ENCODE assay signal across 21 cellular contexts in the genomic region with DNA sequence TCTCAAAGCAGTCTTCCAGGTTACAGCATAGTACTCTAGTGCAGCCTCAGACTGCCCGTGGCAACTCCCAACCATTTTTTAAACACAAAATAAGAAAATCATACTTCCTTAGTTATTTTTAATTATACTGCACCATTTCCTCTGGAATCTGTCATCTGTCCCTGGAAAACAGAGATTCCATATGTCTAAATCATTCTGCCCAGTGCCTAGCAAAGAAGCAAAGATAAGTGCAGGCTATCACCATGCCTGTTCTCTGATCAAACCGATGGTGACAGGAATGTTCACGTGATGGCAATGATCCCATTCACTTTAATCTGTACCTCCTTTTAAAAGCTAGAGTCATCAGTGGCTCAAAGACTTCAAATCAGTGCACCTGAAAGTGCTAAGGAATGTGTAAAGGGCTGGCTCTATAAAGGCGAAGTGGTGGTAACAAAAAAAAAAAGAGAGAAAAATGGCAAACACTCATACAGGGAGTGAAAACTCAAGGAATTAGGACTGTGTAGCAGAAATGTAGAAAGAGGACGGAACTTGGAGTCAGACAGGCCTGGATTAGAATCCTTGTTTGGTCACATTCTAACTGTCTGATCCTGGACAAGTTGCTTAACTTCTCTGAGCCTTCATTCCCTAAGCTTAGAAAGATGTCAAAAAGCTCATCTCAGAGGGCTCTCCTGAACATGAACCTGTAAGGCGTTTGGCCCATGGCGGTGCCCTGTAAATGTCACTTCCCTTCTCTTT. TPM values are rescaled to one million over a fixed set of nuclear protein-coding genes. Genes with fewer than 3 reads are reported as not detected.
DNase-seq lines count a peak whose midpoint lies in the region; TF ChIP-seq lines count a peak whose summit lies in the region.
"Had no signal": no experiment of that assay in that cellular context is flagged by ENCODE, and none has a peak within 500 bp of the region (broad histone marks: within the 10 kb centered on the region; RNA-seq: fewer than 3 reads in every experiment).

No MANE protein-coding gene starts in this region.

- no peak for DNase-seq in mammary epithelial cell
- no peak for DNase-seq in breast epithelium (ENCODE audit: low spot score in 2 of 2)
- DNase-seq in chondrocyte (ENCODE audit: low spot score) = no peak
- DNase-seq in neural progenitor cell (ENCODE audit: low spot score) = no peak
- no peak for DNase-seq in vagina (ENCODE audit: extremely low spot score in 2 of 2)
- no peak for DNase-seq in T-helper 2 cell treated with Interferon-gamma antibody and Interleukin-4, amounts not matched to agents 5 μg/mL and 100 μg/mL, for 36 hours (ENCODE audit: low spot score)
- no peak for DNase-seq in lower leg skin (ENCODE audit: low spot score in 2 of 2)
- DNase-seq in activated T-cell treated with anti-CD3 and anti-CD28 coated beads, Interleukin-2, amount 50 U/mL, for 1 hour = no peak
- DNase-seq: activated CD4-positive, CD25-positive, alpha-beta regulatory T cell; activated T-cell treated with anti-CD3 and anti-CD28 coated beads, Interleukin-2, amount 50 U/mL, for 72 hours; dorsolateral prefrontal cortex; natural killer cell; NCI-H510A; NK-92 treated with Interleukin-12 subunit alpha and Interleukin-12 subunit beta, amount 100 ng/mL, for 24 hours; stimulated activated naive CD8-positive, alpha-beta T cell treated with anti-CD3 and anti-CD28 coated beads, Interleukin-15, Interleukin-2, amounts not matched to agents 100 U/mL and 50 U/mL, for 24 hours; T-helper 9 cell; upper lobe of right lung had no signal

- no peaks in the 10 kb centered on the region for H3F3A ChIP-seq in neural progenitor cell (ENCODE audit: low read depth)

- H3K79me2 ChIP-seq in mammary epithelial cell (ENCODE audit: insufficient read depth, low read length) (no peaks in the 10 kb centered on the region), neural progenitor cell (ENCODE audit: low read depth) (no peaks in the 10 kb centered on the region)

- H3K36me3 Mint-ChIP-seq in chondrocyte (ENCODE audit: low read depth) = peaks cover 12% of the 10 kb centered on the region
- peaks cover 3% of the 10 kb centered on the region for H3K36me3 Mint-ChIP-seq in neural progenitor cell
- no peaks in the 10 kb centered on the region for H3K36me3 Mint-ChIP-seq in T-helper 2 cell treated with Interferon-gamma antibody and Interleukin-4, amounts not matched to agents 5 μg/mL and 100 μg/mL, for 36 hours (ENCODE audit: low read depth)
- H3K36me3 Mint-ChIP-seq: activated naive CD4-positive, alpha-beta T cell treated with anti-CD3 and anti-CD28 coated beads, Interleukin-2, amount 50 U/mL, for 72 hours; brain; memory B cell; natural killer cell had no signal

- TF ChIP-seq CTCF in mammary epithelial cell (conservative IDR thresholded peaks at IDR 0.05 in 1 of 2, IDR thresholded peaks at IDR 0.05 in 1 of 2; ENCODE audit: extremely low read depth in 1 of 2, insufficient read depth in 1 of 2, low read depth in 1 of 2, low read length in 2 of 2) (no peak), breast epithelium (IDR thresholded peaks at IDR 0.05) (no peak), chondrocyte (IDR thresholded peaks at IDR 0.05) (no peak), neural progenitor cell (IDR thresholded peaks at IDR 0.05) (no peak), vagina (IDR thresholded peaks at IDR 0.05) (no peak), lower leg skin (IDR thresholded peaks at IDR 0.05) (no peak)

- no peak for TF ChIP-seq POLR2A in breast epithelium (IDR thresholded peaks at IDR 0.05)
- TF ChIP-seq POLR2A in vagina (IDR thresholded peaks at IDR 0.05) = no peak
- TF ChIP-seq POLR2A in lower leg skin (IDR thresholded peaks at IDR 0.05) = no peak

- dilution Hi-C loops in mammary epithelial cell (cut with HindIII; ENCODE audit: low sequenced_read_pairs) = loop anchor here (25.0 kb wide), 1 partner anchor 258 kb away; no protein-coding TSS in a partner anchor

- H3K4me3 Mint-ChIP-seq in chondrocyte (ENCODE audit: unreplicated experiment) = peak overlapping the region; percentile 14
- H3K4me3 Mint-ChIP-seq in neural progenitor cell = no peak overlapping the region
- H3K4me3 Mint-ChIP-seq in T-helper 2 cell treated with Interferon-gamma antibody and Interleukin-4, amounts not matched to agents 5 μg/mL and 100 μg/mL, for 36 hours = no peak overlapping the region
- H3K4me3 Mint-ChIP-seq: activated T-cell treated with anti-CD3 and anti-CD28 coated beads, Interleukin-2, amount 50 U/mL, for 72 hours; brain; memory B cell; natural killer cell had no signal

- H3K4me3 ChIP-seq in mammary epithelial cell (replicated peaks in 1 of 3; ENCODE audit: insufficient read depth in 1 of 3, low read depth in 2 of 3, low read length in 3 of 3) = no peak overlapping the region
- H3K4me3 ChIP-seq in breast epithelium = no peak overlapping the region
- no peak overlapping the region for H3K4me3 ChIP-seq in neural progenitor cell
- no peak overlapping the region for H3K4me3 ChIP-seq in vagina
- no peak overlapping the region for H3K4me3 ChIP-seq in lower leg skin (ENCODE audit: low read depth, poor library complexity, severe bottlenecking)
- H3K4me3 ChIP-seq: dorsolateral prefrontal cortex, upper lobe of right lung had no signal

- H3K4me2 ChIP-seq in mammary epithelial cell (ENCODE audit: insufficient read depth, low read depth, low read length) (peak overlapping the region; percentile 37), neural progenitor cell (no peak overlapping the region)

- peak overlapping the region; percentile 93 for H3K27ac Mint-ChIP-seq in chondrocyte (ENCODE audit: unreplicated experiment)
- peak overlapping the region; percentile 3 for H3K27ac Mint-ChIP-seq in neural progenitor cell
- H3K27ac Mint-ChIP-seq in T-helper 2 cell treated with Interferon-gamma antibody and Interleukin-4, amounts not matched to agents 5 μg/mL and 100 μg/mL, for 36 hours = no peak overlapping the region
- H3K27ac Mint-ChIP-seq: activated T-cell treated with anti-CD3 and anti-CD28 coated beads, Interleukin-2, amount 50 U/mL, for 72 hours; brain; memory B cell; natural killer cell had no signal

- H3K9me3 ChIP-seq in mammary epithelial cell (replicated peaks; ENCODE audit: insufficient read depth, low read length) (no peaks in the 10 kb centered on the region), breast epithelium (no peaks in the 10 kb centered on the region), neural progenitor cell (ENCODE audit: low read depth) (no peaks in the 10 kb centered on the region), vagina (no peaks in the 10 kb centered on the region)
- H3K9me3 ChIP-seq: upper lobe of right lung had no signal

- H3K4me1 ChIP-seq in mammary epithelial cell (ENCODE audit: insufficient read depth, low read length) (peaks cover 62% of the 10 kb centered on the region), breast epithelium (no peaks in the 10 kb centered on the region), neural progenitor cell (peaks cover 7% of the 10 kb centered on the region), vagina (peaks cover 17% of the 10 kb centered on the region)

- H3K36me3 ChIP-seq in mammary epithelial cell (ENCODE audit: insufficient read depth, low read length) = no peaks in the 10 kb centered on the region
- H3K36me3 ChIP-seq in breast epithelium = no peaks in the 10 kb centered on the region
- no peaks in the 10 kb centered on the region for H3K36me3 ChIP-seq in neural progenitor cell
- H3K36me3 ChIP-seq in vagina = no peaks in the 10 kb centered on the region
- H3K36me3 ChIP-seq: upper lobe of right lung had no signal

- in situ Hi-C loops in mammary epithelial cell (cut with MboI; ENCODE audit: low sequenced_read_pairs in 2 of 2) = loop anchor here in 1 of 2 donors (10.0 kb wide), 2 partner anchors 76 to 266 kb away; no protein-coding TSS in a partner anchor

- H3K27me3 ChIP-seq in mammary epithelial cell (ENCODE audit: insufficient read depth, low read length) (no peaks in the 10 kb centered on the region), breast epithelium (no peaks in the 10 kb centered on the region), neural progenitor cell (peaks cover 7% of the 10 kb centered on the region), vagina (no peaks in the 10 kb centered on the region)
- H3K27me3 ChIP-seq: dorsolateral prefrontal cortex, upper lobe of right lung had no signal

- WGBS in mammary epithelial cell (ENCODE audit: low coverage, missing lambda C conversion rate) = 84% methylated on average over 7 of the region's 7 CpGs
- 76 to 81% methylated on average over 7 of the region's 7 CpGs for WGBS in lower leg skin, 2 donors

- H4K20me1 ChIP-seq in mammary epithelial cell (ENCODE audit: insufficient read depth, low read length) (no peaks in the 10 kb centered on the region), neural progenitor cell (ENCODE audit: low read depth) (no peaks in the 10 kb centered on the region)

- no peaks in the 10 kb centered on the region for H3K27me3 Mint-ChIP-seq in chondrocyte (ENCODE audit: low read depth)
- H3K27me3 Mint-ChIP-seq in neural progenitor cell (ENCODE audit: insufficient read depth, low read depth) = peaks cover 9% of the 10 kb centered on the region
- H3K27me3 Mint-ChIP-seq in T-helper 2 cell treated with Interferon-gamma antibody and Interleukin-4, amounts not matched to agents 5 μg/mL and 100 μg/mL, for 36 hours (ENCODE audit: low read depth) = peaks cover 27% of the 10 kb centered on the region

- intact Hi-C loops in mammary epithelial cell (cut with micrococcal nuclease) (no loop called here), breast epithelium (cut with DNase I; ENCODE audit: low total_unique reads) (loop anchor here (10.0 kb wide), 1 partner anchor 266 kb away; no protein-coding TSS in a partner anchor), vagina (cut with DNase I) (loop anchor here (10.0 kb wide), 1 partner anchor 106 kb away; a partner anchor contains a TSS), lower leg skin (cut with DNase I; ENCODE audit: low total_unique reads) (loop anchor here (10.0 kb wide), 1 partner anchor 266 kb away; no protein-coding TSS in a partner anchor)

- H3K9me3 Mint-ChIP-seq in chondrocyte (ENCODE audit: low read depth) (no peaks in the 10 kb centered on the region), neural progenitor cell (peaks cover 7% of the 10 kb centered on the region)
- no peaks in the 10 kb centered on the region for H3K9me3 Mint-ChIP-seq in T-helper 2 cell treated with Interferon-gamma antibody and Interleukin-4, amounts not matched to agents 5 μg/mL and 100 μg/mL, for 36 hours

- BruUV-seq in mammary epithelial cell (replicated peaks; lab: Mats Ljungman, UMichigan) = no TSS peak

- H3K4me1 Mint-ChIP-seq in chondrocyte (ENCODE audit: low read depth) (peaks cover 90% of the 10 kb centered on the region), neural progenitor cell (peaks cover 14% of the 10 kb centered on the region)
- no peaks in the 10 kb centered on the region for H3K4me1 Mint-ChIP-seq in T-helper 2 cell treated with Interferon-gamma antibody and Interleukin-4, amounts not matched to agents 5 μg/mL and 100 μg/mL, for 36 hours (ENCODE audit: low read depth)
- H3K4me1 Mint-ChIP-seq: brain, memory B cell, natural killer cell had no signal

- CTCF ChIA-PET in mammary epithelial cell (lab: Charles Lee; ENCODE audit: low non-redundant PET) = interaction anchor here (0.7 kb wide), 1 partner anchor 351 kb away, joined by 3 read pairs; no protein-coding TSS in a partner anchor

- H3K27ac ChIP-seq in mammary epithelial cell (ENCODE audit: insufficient read depth, low read depth, low read length) (no peak overlapping the region), breast epithelium (no peak overlapping the region), neural progenitor cell (no peak overlapping the region), vagina (peak overlapping the region; percentile 72)
- H3K27ac ChIP-seq: 22Rv1, upper lobe of right lung had no signal

- no peak overlapping the region for H2AFZ ChIP-seq in mammary epithelial cell (ENCODE audit: low read depth, low read length)
- no peak overlapping the region for H2AFZ ChIP-seq in neural progenitor cell (replicated peaks)

- H3K9ac ChIP-seq in mammary epithelial cell (ENCODE audit: insufficient read depth, low read length) (no peak overlapping the region), neural progenitor cell (no peak overlapping the region)

RNA-seq across cellular contexts. Expression of a gene that starts 9.9 kb away (rescaled TPM):
- total RNA-seq in mammary epithelial cell = 100 to 1,000 TPM in 1 of 2 donors, 10 to 100 TPM in 1; 59.7 to 164 TPM
- polyA plus RNA-seq in mammary epithelial cell = 83.8 TPM
- polyA minus RNA-seq in mammary epithelial cell = 130 TPM
- 100 to 1,000 TPM; 109 to 243 (median 110) TPM for total RNA-seq in breast epithelium
- 523 to 556 TPM (median 539 TPM) in 3 replicates for total RNA-seq in chondrocyte
- 23.9 and 26.7 TPM in 2 replicates for total RNA-seq in neural progenitor cell (ENCODE audit: low replicate concordance)
- total RNA-seq in vagina = 130 TPM
- 100 to 1,000 TPM in 2 of 4 donors, 10 to 100 TPM in 2; 47.1 to 174 (median 80.4) TPM for total RNA-seq in lower leg skin
- total RNA-seq: activated naive CD4-positive, alpha-beta T cell treated with anti-CD3 and anti-CD28 coated beads, Interleukin-2, amount 50 U/mL, for 72 hours; natural killer cell had no signal
